ENCODE assay signal across 1 cellular context in the genomic region with DNA sequence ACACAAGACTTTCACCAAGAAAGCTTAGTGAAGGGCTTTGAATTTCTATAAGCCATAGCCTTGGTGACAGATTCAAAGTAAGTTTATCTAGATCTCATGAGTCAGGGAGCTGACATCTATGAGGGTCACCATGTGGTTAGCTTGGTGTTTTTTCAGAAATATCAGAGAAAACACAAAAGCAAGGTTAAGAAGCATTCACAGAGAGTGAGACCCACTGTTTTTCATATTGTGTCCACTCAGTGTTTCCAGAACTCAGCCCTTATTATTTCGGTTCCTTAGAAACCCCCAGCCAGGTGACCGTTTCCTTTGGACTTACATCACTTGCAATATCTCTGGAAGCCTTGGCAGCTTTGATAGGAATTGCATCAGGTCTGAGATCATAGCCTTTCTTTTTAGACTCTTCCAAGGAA.
TF ChIP-seq lines count a peak whose summit lies in the region.

No MANE protein-coding gene starts in this region.

TF ChIP-seq in K562, 482 proteins besides CTCF, POLR2A, EP300 and RAD21 (continued from another document and continues in another):
- TF ChIP-seq, protein P1, sequence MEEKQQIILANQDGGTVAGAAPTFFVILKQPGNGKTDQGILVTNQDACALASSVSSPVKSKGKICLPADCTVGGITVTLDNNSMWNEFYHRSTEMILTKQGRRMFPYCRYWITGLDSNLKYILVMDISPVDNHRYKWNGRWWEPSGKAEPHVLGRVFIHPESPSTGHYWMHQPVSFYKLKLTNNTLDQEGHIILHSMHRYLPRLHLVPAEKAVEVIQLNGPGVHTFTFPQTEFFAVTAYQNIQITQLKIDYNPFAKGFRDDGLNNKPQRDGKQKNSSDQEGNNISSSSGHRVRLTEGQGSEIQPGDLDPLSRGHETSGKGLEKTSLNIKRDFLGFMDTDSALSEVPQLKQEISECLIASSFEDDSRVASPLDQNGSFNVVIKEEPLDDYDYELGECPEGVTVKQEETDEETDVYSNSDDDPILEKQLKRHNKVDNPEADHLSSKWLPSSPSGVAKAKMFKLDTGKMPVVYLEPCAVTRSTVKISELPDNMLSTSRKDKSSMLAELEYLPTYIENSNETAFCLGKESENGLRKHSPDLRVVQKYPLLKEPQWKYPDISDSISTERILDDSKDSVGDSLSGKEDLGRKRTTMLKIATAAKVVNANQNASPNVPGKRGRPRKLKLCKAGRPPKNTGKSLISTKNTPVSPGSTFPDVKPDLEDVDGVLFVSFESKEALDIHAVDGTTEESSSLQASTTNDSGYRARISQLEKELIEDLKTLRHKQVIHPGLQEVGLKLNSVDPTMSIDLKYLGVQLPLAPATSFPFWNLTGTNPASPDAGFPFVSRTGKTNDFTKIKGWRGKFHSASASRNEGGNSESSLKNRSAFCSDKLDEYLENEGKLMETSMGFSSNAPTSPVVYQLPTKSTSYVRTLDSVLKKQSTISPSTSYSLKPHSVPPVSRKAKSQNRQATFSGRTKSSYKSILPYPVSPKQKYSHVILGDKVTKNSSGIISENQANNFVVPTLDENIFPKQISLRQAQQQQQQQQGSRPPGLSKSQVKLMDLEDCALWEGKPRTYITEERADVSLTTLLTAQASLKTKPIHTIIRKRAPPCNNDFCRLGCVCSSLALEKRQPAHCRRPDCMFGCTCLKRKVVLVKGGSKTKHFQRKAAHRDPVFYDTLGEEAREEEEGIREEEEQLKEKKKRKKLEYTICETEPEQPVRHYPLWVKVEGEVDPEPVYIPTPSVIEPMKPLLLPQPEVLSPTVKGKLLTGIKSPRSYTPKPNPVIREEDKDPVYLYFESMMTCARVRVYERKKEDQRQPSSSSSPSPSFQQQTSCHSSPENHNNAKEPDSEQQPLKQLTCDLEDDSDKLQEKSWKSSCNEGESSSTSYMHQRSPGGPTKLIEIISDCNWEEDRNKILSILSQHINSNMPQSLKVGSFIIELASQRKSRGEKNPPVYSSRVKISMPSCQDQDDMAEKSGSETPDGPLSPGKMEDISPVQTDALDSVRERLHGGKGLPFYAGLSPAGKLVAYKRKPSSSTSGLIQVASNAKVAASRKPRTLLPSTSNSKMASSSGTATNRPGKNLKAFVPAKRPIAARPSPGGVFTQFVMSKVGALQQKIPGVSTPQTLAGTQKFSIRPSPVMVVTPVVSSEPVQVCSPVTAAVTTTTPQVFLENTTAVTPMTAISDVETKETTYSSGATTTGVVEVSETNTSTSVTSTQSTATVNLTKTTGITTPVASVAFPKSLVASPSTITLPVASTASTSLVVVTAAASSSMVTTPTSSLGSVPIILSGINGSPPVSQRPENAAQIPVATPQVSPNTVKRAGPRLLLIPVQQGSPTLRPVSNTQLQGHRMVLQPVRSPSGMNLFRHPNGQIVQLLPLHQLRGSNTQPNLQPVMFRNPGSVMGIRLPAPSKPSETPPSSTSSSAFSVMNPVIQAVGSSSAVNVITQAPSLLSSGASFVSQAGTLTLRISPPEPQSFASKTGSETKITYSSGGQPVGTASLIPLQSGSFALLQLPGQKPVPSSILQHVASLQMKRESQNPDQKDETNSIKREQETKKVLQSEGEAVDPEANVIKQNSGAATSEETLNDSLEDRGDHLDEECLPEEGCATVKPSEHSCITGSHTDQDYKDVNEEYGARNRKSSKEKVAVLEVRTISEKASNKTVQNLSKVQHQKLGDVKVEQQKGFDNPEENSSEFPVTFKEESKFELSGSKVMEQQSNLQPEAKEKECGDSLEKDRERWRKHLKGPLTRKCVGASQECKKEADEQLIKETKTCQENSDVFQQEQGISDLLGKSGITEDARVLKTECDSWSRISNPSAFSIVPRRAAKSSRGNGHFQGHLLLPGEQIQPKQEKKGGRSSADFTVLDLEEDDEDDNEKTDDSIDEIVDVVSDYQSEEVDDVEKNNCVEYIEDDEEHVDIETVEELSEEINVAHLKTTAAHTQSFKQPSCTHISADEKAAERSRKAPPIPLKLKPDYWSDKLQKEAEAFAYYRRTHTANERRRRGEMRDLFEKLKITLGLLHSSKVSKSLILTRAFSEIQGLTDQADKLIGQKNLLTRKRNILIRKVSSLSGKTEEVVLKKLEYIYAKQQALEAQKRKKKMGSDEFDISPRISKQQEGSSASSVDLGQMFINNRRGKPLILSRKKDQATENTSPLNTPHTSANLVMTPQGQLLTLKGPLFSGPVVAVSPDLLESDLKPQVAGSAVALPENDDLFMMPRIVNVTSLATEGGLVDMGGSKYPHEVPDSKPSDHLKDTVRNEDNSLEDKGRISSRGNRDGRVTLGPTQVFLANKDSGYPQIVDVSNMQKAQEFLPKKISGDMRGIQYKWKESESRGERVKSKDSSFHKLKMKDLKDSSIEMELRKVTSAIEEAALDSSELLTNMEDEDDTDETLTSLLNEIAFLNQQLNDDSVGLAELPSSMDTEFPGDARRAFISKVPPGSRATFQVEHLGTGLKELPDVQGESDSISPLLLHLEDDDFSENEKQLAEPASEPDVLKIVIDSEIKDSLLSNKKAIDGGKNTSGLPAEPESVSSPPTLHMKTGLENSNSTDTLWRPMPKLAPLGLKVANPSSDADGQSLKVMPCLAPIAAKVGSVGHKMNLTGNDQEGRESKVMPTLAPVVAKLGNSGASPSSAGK (IDR thresholded peaks at IDR 0.05): peak; percentile 67; the same call in 1 of the 2 replicates
- TF ChIP-seq HDAC2 (IDR thresholded peaks at IDR 0.05): peak; percentile 49; the same call in 1 of the 2 replicates
- TF ChIP-seq ZNF589 (CRISPR knock-in tag; IDR thresholded peaks at IDR 0.05; ENCODE audit: low read depth): peak; percentile 93
- TF ChIP-seq C11orf30 (IDR thresholded peaks at IDR 0.05; ENCODE audit: low read depth): peak; percentile 13; the same call in 1 of the 2 replicates
- TF ChIP-seq TRIM24 (IDR thresholded peaks at IDR 0.05): peak; percentile 76 to 78; a peak in 3 of 4 replicates
- TF ChIP-seq ZNF584 (CRISPR knock-in tag; IDR thresholded peaks at IDR 0.05; ENCODE audit: low read depth): peak; percentile 89
- peak; percentile 81 for TF ChIP-seq DPF2 (IDR thresholded peaks at IDR 0.05)
- TF ChIP-seq, protein P2, sequence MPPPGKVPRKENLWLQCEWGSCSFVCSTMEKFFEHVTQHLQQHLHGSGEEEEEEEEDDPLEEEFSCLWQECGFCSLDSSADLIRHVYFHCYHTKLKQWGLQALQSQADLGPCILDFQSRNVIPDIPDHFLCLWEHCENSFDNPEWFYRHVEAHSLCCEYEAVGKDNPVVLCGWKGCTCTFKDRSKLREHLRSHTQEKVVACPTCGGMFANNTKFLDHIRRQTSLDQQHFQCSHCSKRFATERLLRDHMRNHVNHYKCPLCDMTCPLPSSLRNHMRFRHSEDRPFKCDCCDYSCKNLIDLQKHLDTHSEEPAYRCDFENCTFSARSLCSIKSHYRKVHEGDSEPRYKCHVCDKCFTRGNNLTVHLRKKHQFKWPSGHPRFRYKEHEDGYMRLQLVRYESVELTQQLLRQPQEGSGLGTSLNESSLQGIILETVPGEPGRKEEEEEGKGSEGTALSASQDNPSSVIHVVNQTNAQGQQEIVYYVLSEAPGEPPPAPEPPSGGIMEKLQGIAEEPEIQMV (tag; conservative IDR thresholded peaks at IDR 0.05; ENCODE audit: low read depth): no peak
- TF ChIP-seq SNRNP70 (optimal IDR thresholded peaks at IDR 0.05; ENCODE audit: low read depth, low read length): no peak
- TF ChIP-seq LEF1 (IDR thresholded peaks at IDR 0.05): peak; percentile 57; the same call in 1 of the 2 replicates
- peak; percentile 74 for TF ChIP-seq ARID1B (IDR thresholded peaks at IDR 0.05)
- TF ChIP-seq SOX6 (IDR thresholded peaks at IDR 0.05): peak; percentile 56; the same call in 1 of the 2 replicates
- TF ChIP-seq ZBTB17 (CRISPR knock-in tag; IDR thresholded peaks at IDR 0.05): no peak
- no peak for TF ChIP-seq ZKSCAN1 (IDR thresholded peaks at IDR 0.05; ENCODE audit: low read depth, low read length)
- TF ChIP-seq JUN (IDR thresholded peaks at IDR 0.05; ENCODE audit: borderline replicate concordance, low read depth, low read length): peak; percentile 90
- no peak for TF ChIP-seq JUN (CRISPR knock-in tag; IDR thresholded peaks at IDR 0.05; ENCODE audit: borderline replicate concordance)
- no peak for TF ChIP-seq GABPB2 (CRISPR knock-in tag; conservative IDR thresholded peaks at IDR 0.05)
- TF ChIP-seq, protein P3, sequence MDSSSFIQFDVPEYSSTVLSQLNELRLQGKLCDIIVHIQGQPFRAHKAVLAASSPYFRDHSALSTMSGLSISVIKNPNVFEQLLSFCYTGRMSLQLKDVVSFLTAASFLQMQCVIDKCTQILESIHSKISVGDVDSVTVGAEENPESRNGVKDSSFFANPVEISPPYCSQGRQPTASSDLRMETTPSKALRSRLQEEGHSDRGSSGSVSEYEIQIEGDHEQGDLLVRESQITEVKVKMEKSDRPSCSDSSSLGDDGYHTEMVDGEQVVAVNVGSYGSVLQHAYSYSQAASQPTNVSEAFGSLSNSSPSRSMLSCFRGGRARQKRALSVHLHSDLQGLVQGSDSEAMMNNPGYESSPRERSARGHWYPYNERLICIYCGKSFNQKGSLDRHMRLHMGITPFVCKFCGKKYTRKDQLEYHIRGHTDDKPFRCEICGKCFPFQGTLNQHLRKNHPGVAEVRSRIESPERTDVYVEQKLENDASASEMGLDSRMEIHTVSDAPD (CRISPR knock-in tag; IDR thresholded peaks at IDR 0.05): no peak
- TF ChIP-seq PTTG1 (tag; IDR thresholded peaks at IDR 0.05; ENCODE audit: low read depth): no peak
- peak; percentile 50; the same call in 1 of the 2 replicates for TF ChIP-seq GABPA (tag; conservative IDR thresholded peaks at IDR 0.05; ENCODE audit: low read depth)
- TF ChIP-seq, protein P4, sequence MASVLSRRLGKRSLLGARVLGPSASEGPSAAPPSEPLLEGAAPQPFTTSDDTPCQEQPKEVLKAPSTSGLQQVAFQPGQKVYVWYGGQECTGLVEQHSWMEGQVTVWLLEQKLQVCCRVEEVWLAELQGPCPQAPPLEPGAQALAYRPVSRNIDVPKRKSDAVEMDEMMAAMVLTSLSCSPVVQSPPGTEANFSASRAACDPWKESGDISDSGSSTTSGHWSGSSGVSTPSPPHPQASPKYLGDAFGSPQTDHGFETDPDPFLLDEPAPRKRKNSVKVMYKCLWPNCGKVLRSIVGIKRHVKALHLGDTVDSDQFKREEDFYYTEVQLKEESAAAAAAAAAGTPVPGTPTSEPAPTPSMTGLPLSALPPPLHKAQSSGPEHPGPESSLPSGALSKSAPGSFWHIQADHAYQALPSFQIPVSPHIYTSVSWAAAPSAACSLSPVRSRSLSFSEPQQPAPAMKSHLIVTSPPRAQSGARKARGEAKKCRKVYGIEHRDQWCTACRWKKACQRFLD (CRISPR knock-in tag; IDR thresholded peaks at IDR 0.05): peak; percentile 43; the same call in 1 of the 2 replicates
- 0 out of 2 replicates have a peak, but pooled peaks have one; percentile 23 for TF ChIP-seq ZNF311 (CRISPR knock-in tag; IDR thresholded peaks at IDR 0.05)
- TF ChIP-seq HDGF (IDR thresholded peaks at IDR 0.05): no peak
- TF ChIP-seq KAT8 (IDR thresholded peaks at IDR 0.05; ENCODE audit: low read depth): no peak
- TF ChIP-seq, protein P5, sequence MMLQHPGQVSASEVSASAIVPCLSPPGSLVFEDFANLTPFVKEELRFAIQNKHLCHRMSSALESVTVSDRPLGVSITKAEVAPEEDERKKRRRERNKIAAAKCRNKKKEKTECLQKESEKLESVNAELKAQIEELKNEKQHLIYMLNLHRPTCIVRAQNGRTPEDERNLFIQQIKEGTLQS (IDR thresholded peaks at IDR 0.05): peak; percentile 96
- TF ChIP-seq, protein P5 (CRISPR knock-in tag; conservative IDR thresholded peaks at IDR 0.05): no peak
- TF ChIP-seq, protein P6, sequence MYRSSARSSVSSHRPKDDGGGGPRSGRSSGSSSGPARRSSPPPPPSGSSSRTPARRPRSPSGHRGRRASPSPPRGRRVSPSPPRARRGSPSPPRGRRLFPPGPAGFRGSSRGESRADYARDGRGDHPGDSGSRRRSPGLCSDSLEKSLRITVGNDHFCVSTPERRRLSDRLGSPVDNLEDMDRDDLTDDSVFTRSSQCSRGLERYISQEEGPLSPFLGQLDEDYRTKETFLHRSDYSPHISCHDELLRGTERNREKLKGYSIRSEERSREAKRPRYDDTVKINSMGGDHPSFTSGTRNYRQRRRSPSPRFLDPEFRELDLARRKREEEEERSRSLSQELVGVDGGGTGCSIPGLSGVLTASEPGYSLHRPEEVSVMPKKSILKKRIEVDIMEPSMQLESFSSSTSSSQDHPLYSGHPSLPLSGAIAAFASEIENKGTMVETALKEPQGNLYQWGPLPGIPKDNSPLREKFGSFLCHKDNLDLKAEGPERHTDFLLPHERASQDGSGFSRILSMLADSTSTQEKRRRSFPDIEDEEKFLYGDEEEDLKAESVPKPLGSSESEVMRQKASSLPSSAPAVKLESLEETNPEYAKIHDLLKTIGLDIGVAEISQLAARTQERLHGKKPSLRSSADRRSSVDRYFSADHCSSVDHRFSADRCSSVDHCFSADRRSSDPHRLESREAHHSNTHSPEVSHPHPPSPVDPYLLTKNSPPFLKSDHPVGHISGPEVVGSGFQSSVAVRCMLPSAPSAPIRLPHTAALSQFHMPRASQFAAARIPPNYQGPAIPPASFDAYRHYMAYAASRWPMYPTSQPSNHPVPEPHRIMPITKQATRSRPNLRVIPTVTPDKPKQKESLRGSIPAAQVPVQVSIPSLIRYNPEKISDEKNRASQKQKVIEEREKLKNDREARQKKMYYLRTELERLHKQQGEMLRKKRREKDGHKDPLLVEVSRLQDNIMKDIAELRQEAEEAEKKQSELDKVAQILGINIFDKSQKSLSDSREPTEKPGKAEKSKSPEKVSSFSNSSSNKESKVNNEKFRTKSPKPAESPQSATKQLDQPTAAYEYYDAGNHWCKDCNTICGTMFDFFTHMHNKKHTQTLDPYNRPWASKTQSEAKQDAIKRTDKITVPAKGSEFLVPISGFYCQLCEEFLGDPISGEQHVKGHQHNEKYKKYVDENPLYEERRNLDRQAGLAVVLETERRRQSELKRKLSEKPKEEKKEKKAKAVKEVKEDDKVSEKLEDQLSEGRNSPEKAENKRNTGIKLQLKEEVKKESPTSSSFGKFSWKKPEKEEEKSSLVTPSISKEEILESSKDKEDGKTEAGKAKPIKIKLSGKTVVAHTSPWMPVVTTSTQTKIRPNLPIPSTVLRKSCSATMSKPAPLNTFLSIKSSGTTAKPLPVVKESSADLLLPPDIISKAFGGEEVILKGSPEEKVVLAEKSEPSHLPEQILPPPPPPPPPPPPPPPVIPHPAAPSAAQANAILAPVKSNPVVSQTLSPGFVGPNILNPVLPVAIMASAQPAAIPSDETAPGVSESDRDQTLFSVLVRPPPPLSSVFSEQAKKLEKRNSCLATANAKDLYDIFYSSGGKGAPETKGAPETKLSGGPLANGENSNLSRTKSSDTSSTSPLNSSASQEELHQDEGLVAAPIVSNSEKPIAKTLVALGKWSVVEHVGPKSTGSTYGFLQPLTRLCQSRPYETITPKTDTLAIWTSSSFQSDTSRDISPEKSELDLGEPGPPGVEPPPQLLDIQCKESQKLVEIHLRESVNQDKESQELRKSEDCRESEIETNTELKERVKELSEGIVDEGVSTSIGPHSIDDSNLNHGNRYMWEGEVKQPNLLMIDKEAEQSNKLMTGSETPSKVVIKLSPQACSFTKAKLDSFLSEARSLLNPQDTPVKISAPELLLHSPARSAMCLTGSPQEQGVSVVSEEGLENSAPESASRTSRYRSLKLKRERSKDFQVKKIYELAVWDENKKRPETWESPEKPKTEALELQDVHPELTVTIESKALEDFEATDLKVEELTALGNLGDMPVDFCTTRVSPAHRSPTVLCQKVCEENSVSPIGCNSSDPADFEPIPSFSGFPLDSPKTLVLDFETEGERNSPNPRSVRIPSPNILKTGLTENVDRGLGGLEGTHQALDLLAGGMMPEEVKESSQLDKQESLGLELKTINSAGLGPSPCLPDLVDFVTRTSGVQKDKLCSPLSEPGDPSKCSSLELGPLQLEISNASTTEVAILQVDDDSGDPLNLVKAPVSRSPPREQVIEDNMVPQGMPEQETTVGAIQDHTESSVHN (IDR thresholded peaks at IDR 0.05; ENCODE audit: borderline replicate concordance in 1 of 2, low read depth in 1 of 2): peak in 1 of 2 experiments; percentile 68; a peak in 1 of 4 replicates
- TF ChIP-seq FOXJ2 (tag; IDR thresholded peaks at IDR 0.05): peak; percentile 79; the same call in 1 of the 2 replicates
- 0 out of 4 replicates have a peak, but pooled peaks of 1 of the 2 experiments have one; percentile 57 for TF ChIP-seq TEAD1 (CRISPR knock-in tag; IDR thresholded peaks at IDR 0.05)
- no peak for TF ChIP-seq MTA2 (IDR thresholded peaks at IDR 0.05; ENCODE audit: low read depth)
